Comparison of ENCODE assay signal across 25 cellular contexts in genomic region chr2:14960686-14961324, GRCh38.
A peak's percentile ranks its signal among the peaks of the same experiment; 100 is the strongest.
DNase-seq lines count a peak whose midpoint lies in the region; ATAC-seq and TF ChIP-seq lines count a peak whose summit lies in the region.
"Had no signal": no experiment of that assay in that cellular context is flagged by ENCODE, and none has a peak within 500 bp of the region (broad histone marks: within the 10 kb centered on the region; RNA-seq: fewer than 3 reads in every experiment).

No MANE protein-coding gene starts in this region.

- ATAC-seq in GM23338 (no peak), HG02759 (IDR thresholded peaks at IDR 0.05; ENCODE audit: unreplicated experiment) (no peak)
- ATAC-seq: activated CD4-positive, alpha-beta T cell treated with anti-CD3 and anti-CD28 coated beads for 36 hours; activated CD8-positive, alpha-beta T cell treated with anti-CD3 and anti-CD28 coated beads, Interleukin-2, amount 10 ng/mL, durations not matched to agents 7 days and 5 days; effector memory CD8-positive, alpha-beta T cell; gastroesophageal sphincter had no signal

- H3K9me3 Mint-ChIP-seq in GM23338: peaks cover 3% of the 10 kb centered on the region; the same call in 1 of the 3 replicates

- no peak overlapping the region for H3K4me2 ChIP-seq in GM23338
- H3K4me2 ChIP-seq: BLaER1, hepatocyte had no signal

- H3K4me3 ChIP-seq in GM23338: no peak overlapping the region
- H3K4me3 ChIP-seq: BLaER1, coronary artery, gastroesophageal sphincter, hepatocyte, tibial artery had no signal

- no peaks in the 10 kb centered on the region for H3K27me3 Mint-ChIP-seq in GM23338 (ENCODE audit: insufficient read depth, low read depth, poor library complexity)

- DNase-seq in GM23338 (ENCODE audit: low spot score): peak; percentile 10
- DNase-seq in RKO (ENCODE audit: low spot score): peak; percentile 34
- DNase-seq in dermis blood vessel endothelial cell: peak; percentile 15
- DNase-seq in kidney tubule cell (ENCODE audit: low spot score): peak; percentile 52
- no peak for DNase-seq in NK-92 treated with Interleukin-12 subunit alpha and Interleukin-12 subunit beta, amount 100 ng/mL, for 24 hours (lab: John Stamatoyannopoulos, UW)
- DNase-seq in glomerular visceral epithelial cell (ENCODE audit: extremely low spot score): no peak
- DNase-seq in epidermal melanocyte (ENCODE audit: insufficient read length, low spot score): no peak
- DNase-seq: activated CD4-positive, alpha-beta T cell treated with anti-CD3 and anti-CD28 coated beads for 36 hours; activated CD8-positive, alpha-beta T cell treated with anti-CD3 and anti-CD28 coated beads, Interleukin-2, amount 10 ng/mL, durations not matched to agents 7 days and 5 days; activated naive CD4-positive, alpha-beta T cell treated with anti-CD3 and anti-CD28 coated beads, Interleukin-2, amount 50 U/mL, for 16 hours; effector memory CD8-positive, alpha-beta T cell; NCI-H1417; NCI-H2029 treated with DMSO at 0.1 percent for 48 hours; NCI-H226; NCI-H526 treated with DMSO at 0.1 percent for 48 hours; SHP77 treated with DMSO at 0.1 percent for 48 hours; stimulated activated CD4-positive, alpha-beta T cell treated with anti-CD3 and anti-CD28 coated beads, Interleukin-4, amount 100 ng/mL, for 24 hours; T-helper 2 cell; tibial artery had no signal

- H3K4me3 Mint-ChIP-seq in GM23338: no peak overlapping the region
- H3K4me3 Mint-ChIP-seq: activated CD4-positive, alpha-beta T cell treated with anti-CD3 and anti-CD28 coated beads for 36 hours; activated CD8-positive, alpha-beta T cell treated with anti-CD3 and anti-CD28 coated beads, Interleukin-2, amount 10 ng/mL, durations not matched to agents 7 days and 5 days; effector memory CD8-positive, alpha-beta T cell; memory B cell had no signal

- peak overlapping the region; percentile 67; the same call in 1 of the 2 replicates for H2AFZ ChIP-seq in GM23338
- H2AFZ ChIP-seq: hepatocyte had no signal

- no peaks in the 10 kb centered on the region for H3K36me3 ChIP-seq in GM23338 (ENCODE audit: insufficient read depth)
- H3K36me3 ChIP-seq: BLaER1, gastroesophageal sphincter, tibial artery had no signal

- H3K27me3 ChIP-seq in GM23338 (ENCODE audit: insufficient read depth): no peaks in the 10 kb centered on the region
- H3K27me3 ChIP-seq: BLaER1, gastroesophageal sphincter, hepatocyte, tibial artery had no signal

- H3K27ac ChIP-seq in GM23338 (ENCODE audit: low read depth): no peak overlapping the region
- H3K27ac ChIP-seq: BLaER1, coronary artery, gastroesophageal sphincter, hepatocyte, tibial artery had no signal

- peaks cover 8% of the 10 kb centered on the region; the same call in 1 of the 2 replicates for H3K9me2 ChIP-seq in GM23338 (ENCODE audit: insufficient read depth)

- no peaks in the 10 kb centered on the region for H3K4me1 Mint-ChIP-seq in GM23338
- H3K4me1 Mint-ChIP-seq: activated CD4-positive, alpha-beta T cell treated with anti-CD3 and anti-CD28 coated beads for 36 hours; memory B cell had no signal

- no peaks in the 10 kb centered on the region for H3K36me3 Mint-ChIP-seq in GM23338 (ENCODE audit: low read depth)
- H3K36me3 Mint-ChIP-seq: memory B cell had no signal

- H3K4me1 ChIP-seq in GM23338 (ENCODE audit: insufficient read depth): no peaks in the 10 kb centered on the region
- H3K4me1 ChIP-seq: BLaER1, gastroesophageal sphincter, tibial artery had no signal

- H3F3A ChIP-seq in GM23338 (replicated peaks; ENCODE audit: low read depth): no peaks in the 10 kb centered on the region

- H4K20me1 ChIP-seq in GM23338 (replicated peaks; ENCODE audit: insufficient read depth): no peaks in the 10 kb centered on the region
- H4K20me1 ChIP-seq: BLaER1 had no signal

- no peaks in the 10 kb centered on the region for H3K79me2 ChIP-seq in GM23338 (replicated peaks; ENCODE audit: insufficient read depth)
- H3K79me2 ChIP-seq: hepatocyte had no signal

- TF ChIP-seq CTCF in GM23338 (conservative IDR thresholded peaks at IDR 0.05; ENCODE audit: low read depth in 2 of 2): peak in 1 of 2 experiments; percentile 30; a peak in 2 of 4 replicates

- no peak overlapping the region for H3K27ac Mint-ChIP-seq in GM23338
- H3K27ac Mint-ChIP-seq: activated CD4-positive, alpha-beta T cell treated with anti-CD3 and anti-CD28 coated beads for 36 hours; activated CD8-positive, alpha-beta T cell treated with anti-CD3 and anti-CD28 coated beads, Interleukin-2, amount 10 ng/mL, durations not matched to agents 7 days and 5 days; effector memory CD8-positive, alpha-beta T cell; memory B cell had no signal

TF ChIP-seq in GM23338, 12 proteins besides CTCF, POLR2A, EP300 and RAD21:
- no peak for TF ChIP-seq EZH2phosphoT487 (IDR thresholded peaks at IDR 0.05; ENCODE audit: unreplicated experiment)
- TF ChIP-seq ZNF331 (CRISPR knock-in tag; IDR thresholded peaks at IDR 0.05; ENCODE audit: low read depth): no peak
- TF ChIP-seq CREB1 (CRISPR knock-in tag; IDR thresholded peaks at IDR 0.05; ENCODE audit: low read depth): no peak
- TF ChIP-seq ETS1 (IDR thresholded peaks at IDR 0.05): no peak
- no peak for TF ChIP-seq REST (IDR thresholded peaks at IDR 0.05; ENCODE audit: unreplicated experiment)
- TF ChIP-seq NANOG (IDR thresholded peaks at IDR 0.05; ENCODE audit: borderline replicate concordance): no peak
- TF ChIP-seq JUNB (IDR thresholded peaks at IDR 0.05; ENCODE audit: unreplicated experiment): no peak
- TF ChIP-seq ZNF114 (CRISPR knock-in tag; IDR thresholded peaks at IDR 0.05): no peak
- no peak for TF ChIP-seq EZH2 (IDR thresholded peaks at IDR 0.05; ENCODE audit: low read depth, unreplicated experiment)
- no peak for TF ChIP-seq POLR2AphosphoS5 (IDR thresholded peaks at IDR 0.05; ENCODE audit: low read depth)

Comparison
In these comparisons a context has a peak if more than half of its experiments do, and no peak if none do; other contexts are left out.
1. DNase-seq: peak in GM23338 (single experiment), RKO (single experiment), dermis blood vessel endothelial cell (single experiment) and kidney tubule cell (single experiment); none in NK-92 treated with Interleukin-12 subunit alpha and Interleukin-12 subunit beta, amount 100 ng/mL, for 24 hours (single experiment), glomerular visceral epithelial cell (single experiment) and epidermal melanocyte (single experiment).